1 cellular context compared by ENCODE assay signal in the genomic region with DNA sequence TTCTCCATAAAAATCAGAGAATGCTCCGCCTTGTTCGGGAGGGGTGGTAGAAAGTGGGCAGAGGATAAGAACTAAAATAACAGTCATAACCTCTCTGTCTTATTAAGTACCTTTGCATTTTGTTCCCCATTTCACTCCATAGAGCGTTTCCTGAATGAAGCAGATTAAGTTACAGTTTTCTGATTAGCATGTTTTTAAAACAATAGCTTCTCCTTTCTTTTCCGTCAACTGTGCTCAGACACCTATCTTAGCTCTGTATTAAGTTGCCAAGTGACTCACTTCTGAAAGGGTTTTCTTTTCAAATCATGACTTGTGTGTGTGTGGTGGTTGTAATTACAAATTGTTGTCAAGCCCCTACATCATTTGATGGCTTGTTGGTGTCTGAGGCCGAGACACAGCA.
TF ChIP-seq lines count a peak whose summit lies in the region.

No MANE protein-coding gene starts in this region.

TF ChIP-seq in endothelial cell of umbilical vein, 7 proteins besides CTCF, POLR2A, EP300 and RAD21 (continued from another document):
- TF ChIP-seq POLR2AphosphoS5 (IDR thresholded peaks at IDR 0.05; ENCODE audit: insufficient read depth, low read depth, low read length) (no peak), EZH2 (IDR thresholded peaks at IDR 0.05; ENCODE audit: borderline replicate concordance, low read depth, low read length, severe bottlenecking) (no peak), JUN (IDR thresholded peaks at IDR 0.05; ENCODE audit: borderline replicate concordance, insufficient read depth, insufficient read length, low read depth) (no peak)
TF ChIP-seq in endothelial cell of umbilical vein: peak in this region for 0.
